In genomic region chr3:27613846-27614500, GRCh38 we compare ENCODE assay signal across 16 cellular contexts.
DNase-seq lines count a peak whose midpoint lies in the region; ATAC-seq and TF ChIP-seq lines count a peak whose summit lies in the region.
"Had no signal": no experiment of that assay in that cellular context is flagged by ENCODE, and none has a peak within 500 bp of the region (broad histone marks: within the 10 kb centered on the region; RNA-seq: fewer than 3 reads in every experiment).

No MANE protein-coding gene starts in this region.

- no peak for TF ChIP-seq CTCF in ascending aorta (IDR thresholded peaks at IDR 0.05)

- peaks cover 14% of the 10 kb centered on the region; the same call in 1 of the 2 replicates for H3F3A ChIP-seq in GM23248 (ENCODE audit: insufficient read depth)

- ATAC-seq in right cardiac atrium = no peak
- no peak for ATAC-seq in GM21737 (IDR thresholded peaks at IDR 0.05; ENCODE audit: unreplicated experiment)
- ATAC-seq: left ventricle myocardium superior, T-helper 17 cell, upper lobe of right lung had no signal

- H3K36me3 ChIP-seq in GM23248 (ENCODE audit: low read depth) (no peaks in the 10 kb centered on the region), ascending aorta (no peaks in the 10 kb centered on the region)
- H3K36me3 ChIP-seq: right atrium auricular region, upper lobe of right lung had no signal

- no peaks in the 10 kb centered on the region for H3K9me2 ChIP-seq in GM23248 (ENCODE audit: insufficient read depth)

- WGBS in GM23248 (ENCODE audit: low coverage in 1 of 2, low lambda C conversion rate in 2 of 2, missing lambda C conversion rate in 2 of 2), 2 experiments = 10 to 24% methylated on average over 2 of the region's 2 CpGs
- 78% methylated on average over 2 of the region's 2 CpGs for WGBS in right cardiac atrium

- intact Hi-C loops in ascending aorta (cut with DNase I) (no loop called here), right cardiac atrium (cut with DNase I) (no loop called here)

- H2AFZ ChIP-seq in GM23248 = peak overlapping the region; percentile 61

- no peaks in the 10 kb centered on the region for H4K20me1 ChIP-seq in GM23248 (ENCODE audit: insufficient read depth)

- DNase-seq in AG20443 (ENCODE audit: low spot score) = peak; percentile 43
- DNase-seq in GM23248 = peak; percentile 70
- DNase-seq in ascending aorta (ENCODE audit: low spot score in 2 of 2) = no peak
- peak; percentile 61 for DNase-seq in iris pigment epithelial cell (ENCODE audit: low read depth)
- no peak for DNase-seq in right cardiac atrium
- no peak for DNase-seq in COLO668 (lab: John Stamatoyannopoulos, UW; ENCODE audit: unreplicated experiment)
- no peak for DNase-seq in NCI-H2196 (lab: John Stamatoyannopoulos, UW; ENCODE audit: unreplicated experiment)
- DNase-seq: activated CD4-positive, CD25-positive, alpha-beta regulatory T cell; left ventricle myocardium superior; NCI-H2081 treated with DMSO at 0.1 percent for 48 hours; NCI-H524 treated with DMSO at 0.1 percent for 48 hours; SHP77 treated with DMSO at 0.1 percent for 48 hours; T-helper 17 cell; upper lobe of right lung had no signal

- peaks cover 11% of the 10 kb centered on the region for H3K4me1 ChIP-seq in GM23248 (ENCODE audit: insufficient read depth)
- H3K4me1 ChIP-seq in ascending aorta = peaks cover 0 to 4% of the 10 kb centered on the region in 2 donors
- no peaks in the 10 kb centered on the region for H3K4me1 ChIP-seq in right cardiac atrium (ENCODE audit: control insufficient read depth, insufficient read depth, low read length)
- H3K4me1 ChIP-seq: right atrium auricular region, upper lobe of right lung had no signal

- H3K27me3 ChIP-seq in GM23248 (replicated peaks; ENCODE audit: insufficient read depth) = no peaks in the 10 kb centered on the region
- no peaks in the 10 kb centered on the region for H3K27me3 ChIP-seq in ascending aorta
- no peaks in the 10 kb centered on the region for H3K27me3 ChIP-seq in right cardiac atrium (ENCODE audit: control insufficient read depth, insufficient read depth)
- H3K27me3 ChIP-seq: right atrium auricular region, upper lobe of right lung had no signal

- H3K9me3 ChIP-seq in GM23248 (ENCODE audit: low read depth) = no peaks in the 10 kb centered on the region
- peaks cover 7 to 10% of the 10 kb centered on the region in 2 donors for H3K9me3 ChIP-seq in ascending aorta
- H3K9me3 ChIP-seq in right cardiac atrium (ENCODE audit: control insufficient read depth, low read length) = peaks cover 9% of the 10 kb centered on the region

- peak overlapping the region; percentile 73 for H3K27ac ChIP-seq in GM23248
- peak overlapping the region; percentile 80 to 82 for H3K27ac ChIP-seq in ascending aorta
- no peak overlapping the region for H3K27ac ChIP-seq in right cardiac atrium (ENCODE audit: low read length)
- H3K27ac ChIP-seq: upper lobe of right lung had no signal

- H3K4me2 ChIP-seq in GM23248 (ENCODE audit: unreplicated experiment) = peak overlapping the region; percentile 62

- H3K9ac ChIP-seq in GM23248 = peak overlapping the region; percentile 15; the same call in 1 of the 2 replicates

- in situ Hi-C loops in GM23248 (cut with MboI) = no loop called here

- H3K4me3 ChIP-seq in GM23248 (no peak overlapping the region; the same call in 1 of the 2 replicates), ascending aorta (no peak overlapping the region), right cardiac atrium (ENCODE audit: low read length) (no peak overlapping the region)
- H3K4me3 ChIP-seq: right atrium auricular region, upper lobe of right lung had no signal

- no peaks in the 10 kb centered on the region for H3K79me2 ChIP-seq in GM23248 (ENCODE audit: insufficient read depth)

Comparison
In these comparisons a context has a peak if more than half of its experiments do, and no peak if none do; other contexts are left out.
1. DNase-seq: peak in AG20443 (single experiment), GM23248 (single experiment) and iris pigment epithelial cell (single experiment); none in ascending aorta (0 of 2), right cardiac atrium (0 of 3), COLO668 (single experiment) and NCI-H2196 (single experiment).